9 cellular contexts compared by ENCODE assay signal in genomic region chr18:4068552-4069158, GRCh38.
DNase-seq lines count a peak whose midpoint lies in the region; ATAC-seq and TF ChIP-seq lines count a peak whose summit lies in the region.
"Had no signal": no experiment of that assay in that cellular context is flagged by ENCODE, and none has a peak within 500 bp of the region (broad histone marks: within the 10 kb centered on the region; RNA-seq: fewer than 3 reads in every experiment).

No MANE protein-coding gene starts in this region.

- no peaks in the 10 kb centered on the region for H3K4me1 Mint-ChIP-seq in activated CD4-positive, alpha-beta memory T cell treated with anti-CD3 and anti-CD28 coated beads for 36 hours (ENCODE audit: low read depth)

- CTCF ChIA-PET in activated CD4-positive, alpha-beta memory T cell treated with anti-CD3 and anti-CD28 coated beads for 36 hours (lab: Charles Lee): interaction anchor here (0.7 to 1.3 kb wide), 4 partner anchors 18 to 771 kb away, joined by 3 to 13 read pairs (median 4); no protein-coding TSS in a partner anchor

- peak; percentile 69 for ATAC-seq in HG02973 (IDR thresholded peaks at IDR 0.05; ENCODE audit: unreplicated experiment)

- intact Hi-C loops in activated CD4-positive, alpha-beta memory T cell treated with anti-CD3 and anti-CD28 coated beads for 36 hours (cut with micrococcal nuclease): loop anchor here (1.0 kb wide), 1 partner anchor 297 kb away; no protein-coding TSS in a partner anchor

- peaks cover 6% of the 10 kb centered on the region for H3K27me3 Mint-ChIP-seq in activated CD4-positive, alpha-beta memory T cell treated with anti-CD3 and anti-CD28 coated beads for 36 hours

- H3K9me3 Mint-ChIP-seq in activated CD4-positive, alpha-beta memory T cell treated with anti-CD3 and anti-CD28 coated beads for 36 hours: peaks cover 3% of the 10 kb centered on the region

- POLR2A ChIA-PET in activated CD4-positive, alpha-beta memory T cell treated with anti-CD3 and anti-CD28 coated beads for 36 hours (lab: Charles Lee): interaction anchor here (0.5 kb wide), 1 partner anchor 134 kb away, joined by 3 read pairs; no protein-coding TSS in a partner anchor

- DNase-seq in AG20443 (ENCODE audit: low spot score) (peak; percentile 64), GM13976 (ENCODE audit: low spot score) (peak; percentile 15), NCI-H2196 treated with DMSO at 0.1 percent for 48 hours (lab: John Stamatoyannopoulos, UW; ENCODE audit: unreplicated experiment) (peak; percentile 65), germinal center (ENCODE audit: low spot score) (peak; percentile 28), retinal pigment epithelial cell (ENCODE audit: low read depth) (peak; percentile 9), KG1 (lab: John Stamatoyannopoulos, UW) (no peak)
- peak; percentile 17 for DNase-seq in activated CD4-positive, alpha-beta memory T cell treated with anti-CD3 and anti-CD28 coated beads for 36 hours

- H3K4me3 ChIP-seq in retinal pigment epithelial cell (ENCODE audit: low read length): no peak overlapping the region

- in situ Hi-C loops in GM13976 (cut with MboI; ENCODE audit: low sequenced_read_pairs, unreplicated experiment): no loop called here

- H3K27ac Mint-ChIP-seq in activated CD4-positive, alpha-beta memory T cell treated with anti-CD3 and anti-CD28 coated beads for 36 hours: no peak overlapping the region
- H3K27ac Mint-ChIP-seq: IgD-negative memory B cell had no signal

- no peak overlapping the region for H3K4me3 Mint-ChIP-seq in activated CD4-positive, alpha-beta memory T cell treated with anti-CD3 and anti-CD28 coated beads for 36 hours
- H3K4me3 Mint-ChIP-seq: IgD-negative memory B cell had no signal

- TF ChIP-seq CTCF in GM13976 (IDR thresholded peaks at IDR 0.05; ENCODE audit: borderline replicate concordance, control extremely low read depth, extremely low read depth, insufficient read depth, missing control alignments) (peak; percentile 72), retinal pigment epithelial cell (conservative IDR thresholded peaks at IDR 0.05; ENCODE audit: low read depth, low read length) (peak; percentile 84)

- H3K36me3 Mint-ChIP-seq in activated CD4-positive, alpha-beta memory T cell treated with anti-CD3 and anti-CD28 coated beads for 36 hours: no peaks in the 10 kb centered on the region
- H3K36me3 Mint-ChIP-seq: IgD-negative memory B cell had no signal
